In the genomic region with DNA sequence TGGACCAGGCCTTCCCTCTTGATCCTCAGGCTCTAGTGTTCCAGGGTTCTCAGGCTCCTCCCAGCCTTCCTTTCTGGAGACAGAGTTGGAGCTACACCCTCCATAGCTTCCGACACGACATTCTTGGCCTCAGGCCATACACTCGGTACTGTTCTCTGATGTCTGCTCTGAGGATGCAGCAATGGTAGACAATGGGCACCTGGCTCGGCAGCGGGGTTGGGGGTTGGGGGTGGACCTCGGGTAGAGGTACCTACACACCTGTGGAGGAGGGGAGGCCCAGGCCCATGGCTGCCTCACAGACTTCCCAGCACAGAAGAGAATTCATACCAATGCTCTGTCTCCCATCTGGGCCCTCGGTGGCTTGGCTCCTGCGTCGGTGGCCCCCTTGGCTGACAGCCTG, we compare ENCODE assay signal across 18 cellular contexts. TPM values are rescaled to one million over a fixed set of nuclear protein-coding genes. Genes with fewer than 3 reads are reported as not detected.
"Had no signal": no experiment of that assay in that cellular context is flagged by ENCODE, and none has a peak within 500 bp of the region (broad histone marks: within the 10 kb centered on the region; RNA-seq: fewer than 3 reads in every experiment).

No MANE protein-coding gene starts in this region.

- H3K4me3 Mint-ChIP-seq: activated CD4-positive, alpha-beta T cell treated with anti-CD3 and anti-CD28 coated beads for 36 hours; activated CD8-positive, alpha-beta T cell treated with anti-CD3 and anti-CD28 coated beads, Interleukin-2, amount 10 ng/mL, durations not matched to agents 7 days and 5 days; activated naive CD8-positive, alpha-beta T cell treated with anti-CD3 and anti-CD28 coated beads, Interleukin-2, amount 10 ng/mL, durations not matched to agents 7 days and 5 days; immature natural killer cell; natural killer cell treated with Interleukin-12 subunit alpha and Interleukin-12 subunit beta and Interleukin-15 and Interleukin-18, amount 100 ng/mL, for 72 hours; T-cell had no signal

- H3K36me3 ChIP-seq: esophagus squamous epithelium, vagina had no signal

- H3K27me3 ChIP-seq: esophagus squamous epithelium, foreskin keratinocyte, vagina had no signal

- DNase-seq: activated CD4-positive, alpha-beta T cell treated with anti-CD3 and anti-CD28 coated beads for 36 hours; activated CD8-positive, alpha-beta T cell treated with anti-CD3 and anti-CD28 coated beads, Interleukin-2, amount 10 ng/mL, durations not matched to agents 7 days and 5 days; activated naive CD8-positive, alpha-beta T cell treated with anti-CD3 and anti-CD28 coated beads, Interleukin-2, amount 10 ng/mL, durations not matched to agents 7 days and 5 days; anterior cingulate cortex; esophagus squamous epithelium; foreskin keratinocyte; immature natural killer cell; mammary epithelial cell; psoas muscle; stimulated activated CD4-positive, alpha-beta T cell treated with anti-CD3 and anti-CD28 coated beads, Interleukin-4, amount 100 ng/mL, for 24 hours; T-cell; T1000 had no signal

- H3K4me1 Mint-ChIP-seq: immature natural killer cell had no signal

- H3K27ac ChIP-seq: foreskin keratinocyte, psoas muscle, vagina, VCaP had no signal

- ATAC-seq: activated CD4-positive, alpha-beta T cell treated with anti-CD3 and anti-CD28 coated beads for 36 hours; activated CD8-positive, alpha-beta T cell treated with anti-CD3 and anti-CD28 coated beads, Interleukin-2, amount 10 ng/mL, durations not matched to agents 7 days and 5 days; foreskin keratinocyte; left colon; psoas muscle; T-cell had no signal

- H3K27ac Mint-ChIP-seq: activated CD4-positive, alpha-beta T cell treated with anti-CD3 and anti-CD28 coated beads for 36 hours; activated CD8-positive, alpha-beta T cell treated with anti-CD3 and anti-CD28 coated beads, Interleukin-2, amount 10 ng/mL, durations not matched to agents 7 days and 5 days; activated naive CD8-positive, alpha-beta T cell treated with anti-CD3 and anti-CD28 coated beads, Interleukin-2, amount 10 ng/mL, durations not matched to agents 7 days and 5 days; immature natural killer cell; natural killer cell treated with Interleukin-12 subunit alpha and Interleukin-12 subunit beta and Interleukin-15 and Interleukin-18, amount 100 ng/mL, for 72 hours; T-cell had no signal

- H3K36me3 Mint-ChIP-seq: activated naive CD8-positive, alpha-beta T cell treated with anti-CD3 and anti-CD28 coated beads, Interleukin-2, amount 10 ng/mL, durations not matched to agents 7 days and 5 days; natural killer cell treated with Interleukin-12 subunit alpha and Interleukin-12 subunit beta and Interleukin-15 and Interleukin-18, amount 100 ng/mL, for 72 hours; T-cell had no signal

- H3K27me3 Mint-ChIP-seq: activated CD4-positive, alpha-beta T cell treated with anti-CD3 and anti-CD28 coated beads for 36 hours; T-cell had no signal

- H3K9me3 Mint-ChIP-seq: activated naive CD8-positive, alpha-beta T cell treated with anti-CD3 and anti-CD28 coated beads, Interleukin-2, amount 10 ng/mL, durations not matched to agents 7 days and 5 days; immature natural killer cell; natural killer cell treated with Interleukin-12 subunit alpha and Interleukin-12 subunit beta and Interleukin-15 and Interleukin-18, amount 100 ng/mL, for 72 hours; T-cell had no signal

- H3K4me3 ChIP-seq: esophagus squamous epithelium, psoas muscle, vagina had no signal

- H3K9me3 ChIP-seq: esophagus squamous epithelium, psoas muscle, vagina had no signal

- H3K4me1 ChIP-seq: foreskin keratinocyte had no signal

RNA-seq across cellular contexts. Expression of a gene that starts 49.0 kb away (rescaled TPM):
- total RNA-seq: activated CD4-positive, alpha-beta T cell treated with anti-CD3 and anti-CD28 coated beads for 36 hours; activated CD8-positive, alpha-beta T cell treated with anti-CD3 and anti-CD28 coated beads, Interleukin-2, amount 10 ng/mL, durations not matched to agents 7 days and 5 days; activated naive CD8-positive, alpha-beta T cell treated with anti-CD3 and anti-CD28 coated beads, Interleukin-2, amount 10 ng/mL, durations not matched to agents 7 days and 5 days; chondrocyte; esophagus squamous epithelium; foreskin keratinocyte; mammary epithelial cell; natural killer cell treated with Interleukin-12 subunit alpha and Interleukin-12 subunit beta and Interleukin-15 and Interleukin-18, amount 100 ng/mL, for 72 hours; osteoblast; T-cell; vagina had no signal
- polyA plus RNA-seq: foreskin keratinocyte, immature natural killer cell, mammary epithelial cell had no signal

RNA-seq across cellular contexts. Expression of a gene that starts 57.6 kb away (rescaled TPM):
- total RNA-seq: osteoblast had no signal
